24 cellular contexts compared by ENCODE assay signal in the genomic region with DNA sequence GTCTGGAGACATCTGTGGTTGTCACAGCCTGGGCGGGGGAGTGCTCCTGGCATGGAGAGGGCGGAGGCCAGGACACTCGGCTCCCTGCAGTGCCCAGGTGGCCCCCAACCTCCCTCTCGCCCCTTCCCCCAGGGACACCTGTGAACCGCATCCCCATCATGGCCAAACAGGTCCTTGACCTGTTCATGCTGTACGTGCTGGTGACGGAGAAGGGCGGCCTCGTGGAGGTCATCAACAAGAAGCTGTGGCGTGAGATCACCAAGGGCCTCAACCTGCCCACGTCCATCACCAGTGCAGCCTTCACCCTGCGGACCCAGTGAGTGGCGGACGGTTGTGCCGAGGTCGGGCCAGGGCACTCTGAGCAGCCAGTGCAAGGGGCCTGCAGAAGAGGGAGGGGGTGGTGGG. TPM values are rescaled to one million over a fixed set of nuclear protein-coding genes. Genes with fewer than 3 reads are reported as not detected.
DNase-seq lines count a peak whose midpoint lies in the region; TF ChIP-seq lines count a peak whose summit lies in the region.
"Had no signal": no experiment of that assay in that cellular context is flagged by ENCODE, and none has a peak within 500 bp of the region (broad histone marks: within the 10 kb centered on the region; RNA-seq: fewer than 3 reads in every experiment).

No MANE protein-coding gene starts in this region.

- H3K27ac ChIP-seq in SJCRH30, result peak overlapping the region; percentile 96
- H3K27ac ChIP-seq: BLaER1, SJSA1 had no signal

- H3K4me3 ChIP-seq in BE2C (ENCODE audit: low read depth, low read length) (no peak overlapping the region), SJCRH30 (no peak overlapping the region)
- H3K4me3 ChIP-seq: BLaER1, SJSA1 had no signal

- peak; percentile 6 for DNase-seq in BE2C
- DNase-seq in SJCRH30, result peak; percentile 57 to 58
- DNase-seq in T-helper 2 cell treated with Interferon-gamma antibody and Interleukin-4, amounts not matched to agents 5 μg/mL and 100 μg/mL, for 36 hours (ENCODE audit: low spot score), result no peak
- no peak for DNase-seq in T-helper 2 cell
- DNase-seq: CD4-positive, CD25-positive, alpha-beta regulatory T cell; DMS153; DND-41; KBM-7; NCI-H1105 treated with DMSO at 0.1 percent for 48 hours; NCI-H146; NCI-H2029; NCI-H446; NCI-H526; NCI-H82; NK-92 treated with Interleukin-12 subunit alpha and Interleukin-12 subunit beta, amount 100 ng/mL, for 24 hours; PC-3 had no signal

- no peak overlapping the region for H3K4me3 Mint-ChIP-seq in nephron
- no peak overlapping the region for H3K4me3 Mint-ChIP-seq in T-helper 2 cell treated with Interferon-gamma antibody and Interleukin-4, amounts not matched to agents 5 μg/mL and 100 μg/mL, for 36 hours
- H3K4me3 Mint-ChIP-seq: CD4-positive, CD25-positive, alpha-beta regulatory T cell had no signal

- H3K9me3 ChIP-seq in BE2C, result no peaks in the 10 kb centered on the region
- H3K9me3 ChIP-seq in SJCRH30 (replicated peaks), result no peaks in the 10 kb centered on the region

- no peaks in the 10 kb centered on the region for H3K27me3 Mint-ChIP-seq in nephron (ENCODE audit: low read depth)
- no peaks in the 10 kb centered on the region for H3K27me3 Mint-ChIP-seq in T-helper 2 cell treated with Interferon-gamma antibody and Interleukin-4, amounts not matched to agents 5 μg/mL and 100 μg/mL, for 36 hours (ENCODE audit: low read depth)
- H3K27me3 Mint-ChIP-seq: CD4-positive, CD25-positive, alpha-beta regulatory T cell had no signal

- H3K4me1 Mint-ChIP-seq in nephron, result peaks cover 5% of the 10 kb centered on the region
- H3K4me1 Mint-ChIP-seq in T-helper 2 cell treated with Interferon-gamma antibody and Interleukin-4, amounts not matched to agents 5 μg/mL and 100 μg/mL, for 36 hours (ENCODE audit: low read depth), result peaks cover 7% of the 10 kb centered on the region

- no peaks in the 10 kb centered on the region for H3K27me3 ChIP-seq in BE2C
- no peaks in the 10 kb centered on the region for H3K27me3 ChIP-seq in SJCRH30
- H3K27me3 ChIP-seq: BLaER1, SJSA1 had no signal

- H3K36me3 ChIP-seq in BE2C (peaks cover 36% of the 10 kb centered on the region), SJCRH30 (peaks cover 48% of the 10 kb centered on the region)

- no peaks in the 10 kb centered on the region for H3K9me3 Mint-ChIP-seq in nephron
- H3K9me3 Mint-ChIP-seq in T-helper 2 cell treated with Interferon-gamma antibody and Interleukin-4, amounts not matched to agents 5 μg/mL and 100 μg/mL, for 36 hours, result no peaks in the 10 kb centered on the region
- H3K9me3 Mint-ChIP-seq: CD4-positive, CD25-positive, alpha-beta regulatory T cell had no signal

- peak overlapping the region in 2 of 3 experiments; percentile 76 to 94 for H3K27ac Mint-ChIP-seq in nephron
- H3K27ac Mint-ChIP-seq in T-helper 2 cell treated with Interferon-gamma antibody and Interleukin-4, amounts not matched to agents 5 μg/mL and 100 μg/mL, for 36 hours, result no peak overlapping the region
- H3K27ac Mint-ChIP-seq: CD4-positive, CD25-positive, alpha-beta regulatory T cell had no signal

- peaks cover 70% of the 10 kb centered on the region for H3K36me3 Mint-ChIP-seq in nephron (ENCODE audit: low read depth)
- peaks cover 33% of the 10 kb centered on the region for H3K36me3 Mint-ChIP-seq in T-helper 2 cell treated with Interferon-gamma antibody and Interleukin-4, amounts not matched to agents 5 μg/mL and 100 μg/mL, for 36 hours (ENCODE audit: low read depth)

- no peak for TF ChIP-seq CTCF in BE2C (IDR thresholded peaks at IDR 0.05; ENCODE audit: low read depth, low read length)
- TF ChIP-seq CTCF in nephron (IDR thresholded peaks at IDR 0.05; ENCODE audit: unreplicated experiment in 3 of 3), result no peak

- no peaks in the 10 kb centered on the region for H3K4me1 ChIP-seq in BE2C
- peaks cover 19% of the 10 kb centered on the region for H3K4me1 ChIP-seq in SJCRH30
- H3K4me1 ChIP-seq: SJSA1 had no signal

RNA-seq across cellular contexts. Expression of gene WDR18, which starts 20.0 kb away (rescaled TPM):
- polyA plus RNA-seq in BE2C (2012; ENCODE audit: insufficient read depth, insufficient read length, low read depth), result 247 TPM
- 47.5 and 58.9 TPM in 2 replicates for total RNA-seq in SJCRH30 (2014; rRNA removed; shearing (Covaris generic))

RNA-seq across cellular contexts. Expression of gene GRIN3B, which starts 36.1 kb away (rescaled TPM):
- 0.26 TPM for polyA plus RNA-seq in BE2C (2012; ENCODE audit: insufficient read depth, insufficient read length, low read depth)
- not detected in 2 replicates for total RNA-seq in SJCRH30 (2014; rRNA removed; shearing (Covaris generic))
- total RNA-seq: A172; CD4-positive, CD25-positive, alpha-beta regulatory T cell; HT-29; MCF 10A; SJSA1 had no signal
- polyA plus RNA-seq: CD4-positive, CD25-positive, alpha-beta regulatory T cell had no signal

RNA-seq across cellular contexts. Expression of gene ARID3A, which starts 38.3 kb away (rescaled TPM):
- 23.2 TPM for polyA plus RNA-seq in BE2C (2012; ENCODE audit: insufficient read depth, insufficient read length, low read depth)
- total RNA-seq in SJCRH30 (2014; rRNA removed; shearing (Covaris generic)), result 28.7 and 34.8 TPM in 2 replicates

RNA-seq across cellular contexts. Expression of gene KISS1R, which starts 47.0 kb away (rescaled TPM):
- polyA plus RNA-seq in BE2C (2012; ENCODE audit: insufficient read depth, insufficient read length, low read depth), result not detected
- total RNA-seq in SJCRH30 (2014; rRNA removed; shearing (Covaris generic)), result 0.08 TPM in 1 of 2 replicates, not detected in the other
- total RNA-seq: A172, HT-29, LHCN-M2, MCF 10A, Right ventricle myocardium inferior, SJSA1 had no signal

RNA-seq across cellular contexts. Expression of gene R3HDM4, which starts 51.1 kb away (rescaled TPM):
- 74.8 TPM for polyA plus RNA-seq in BE2C (2012; ENCODE audit: insufficient read depth, insufficient read length, low read depth)
- 18.3 and 19.8 TPM in 2 replicates for total RNA-seq in SJCRH30 (2014; rRNA removed; shearing (Covaris generic))

Comparison
In these comparisons a context has a peak if more than half of its experiments do, and no peak if none do; other contexts are left out.
1. DNase-seq: peak in BE2C (single experiment) and SJCRH30 (2 of 2); none in T-helper 2 cell treated with Interferon-gamma antibody and Interleukin-4, amounts not matched to agents 5 μg/mL and 100 μg/mL, for 36 hours (single experiment) and T-helper 2 cell (0 of 5).